Comparison of ENCODE assay signal across 1 cellular context in the genomic region with DNA sequence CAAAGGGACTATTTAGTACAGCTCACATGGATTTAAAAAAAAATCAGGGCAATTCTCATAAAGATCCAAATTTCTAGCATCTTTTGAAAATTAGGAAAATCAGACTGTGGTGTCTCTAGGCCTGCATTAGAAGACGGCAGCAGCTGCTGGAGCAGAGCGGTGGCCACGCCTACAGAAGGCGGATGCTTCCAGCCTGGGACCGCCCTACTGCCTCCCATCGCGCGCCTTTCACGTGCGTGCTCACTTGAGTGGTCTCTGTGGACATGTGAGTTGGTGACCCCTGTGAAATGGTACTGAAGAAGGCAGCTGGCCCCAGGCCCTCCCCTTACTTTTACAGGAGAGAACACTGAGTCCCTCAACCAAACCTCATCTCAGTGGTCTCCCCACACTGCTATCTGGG.
TF ChIP-seq lines count a peak whose summit lies in the region.

No MANE protein-coding gene starts in this region.

TF ChIP-seq in GM23338, 12 proteins besides CTCF, POLR2A, EP300 and RAD21:
- TF ChIP-seq, protein P1, sequence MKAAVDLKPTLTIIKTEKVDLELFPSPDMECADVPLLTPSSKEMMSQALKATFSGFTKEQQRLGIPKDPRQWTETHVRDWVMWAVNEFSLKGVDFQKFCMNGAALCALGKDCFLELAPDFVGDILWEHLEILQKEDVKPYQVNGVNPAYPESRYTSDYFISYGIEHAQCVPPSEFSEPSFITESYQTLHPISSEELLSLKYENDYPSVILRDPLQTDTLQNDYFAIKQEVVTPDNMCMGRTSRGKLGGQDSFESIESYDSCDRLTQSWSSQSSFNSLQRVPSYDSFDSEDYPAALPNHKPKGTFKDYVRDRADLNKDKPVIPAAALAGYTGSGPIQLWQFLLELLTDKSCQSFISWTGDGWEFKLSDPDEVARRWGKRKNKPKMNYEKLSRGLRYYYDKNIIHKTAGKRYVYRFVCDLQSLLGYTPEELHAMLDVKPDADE (IDR thresholded peaks at IDR 0.05) = no peak
- TF ChIP-seq EZH2phosphoT487 (IDR thresholded peaks at IDR 0.05; ENCODE audit: unreplicated experiment) = no peak
- TF ChIP-seq ZNF114 (CRISPR knock-in tag; IDR thresholded peaks at IDR 0.05) = no peak
- TF ChIP-seq, protein P2, sequence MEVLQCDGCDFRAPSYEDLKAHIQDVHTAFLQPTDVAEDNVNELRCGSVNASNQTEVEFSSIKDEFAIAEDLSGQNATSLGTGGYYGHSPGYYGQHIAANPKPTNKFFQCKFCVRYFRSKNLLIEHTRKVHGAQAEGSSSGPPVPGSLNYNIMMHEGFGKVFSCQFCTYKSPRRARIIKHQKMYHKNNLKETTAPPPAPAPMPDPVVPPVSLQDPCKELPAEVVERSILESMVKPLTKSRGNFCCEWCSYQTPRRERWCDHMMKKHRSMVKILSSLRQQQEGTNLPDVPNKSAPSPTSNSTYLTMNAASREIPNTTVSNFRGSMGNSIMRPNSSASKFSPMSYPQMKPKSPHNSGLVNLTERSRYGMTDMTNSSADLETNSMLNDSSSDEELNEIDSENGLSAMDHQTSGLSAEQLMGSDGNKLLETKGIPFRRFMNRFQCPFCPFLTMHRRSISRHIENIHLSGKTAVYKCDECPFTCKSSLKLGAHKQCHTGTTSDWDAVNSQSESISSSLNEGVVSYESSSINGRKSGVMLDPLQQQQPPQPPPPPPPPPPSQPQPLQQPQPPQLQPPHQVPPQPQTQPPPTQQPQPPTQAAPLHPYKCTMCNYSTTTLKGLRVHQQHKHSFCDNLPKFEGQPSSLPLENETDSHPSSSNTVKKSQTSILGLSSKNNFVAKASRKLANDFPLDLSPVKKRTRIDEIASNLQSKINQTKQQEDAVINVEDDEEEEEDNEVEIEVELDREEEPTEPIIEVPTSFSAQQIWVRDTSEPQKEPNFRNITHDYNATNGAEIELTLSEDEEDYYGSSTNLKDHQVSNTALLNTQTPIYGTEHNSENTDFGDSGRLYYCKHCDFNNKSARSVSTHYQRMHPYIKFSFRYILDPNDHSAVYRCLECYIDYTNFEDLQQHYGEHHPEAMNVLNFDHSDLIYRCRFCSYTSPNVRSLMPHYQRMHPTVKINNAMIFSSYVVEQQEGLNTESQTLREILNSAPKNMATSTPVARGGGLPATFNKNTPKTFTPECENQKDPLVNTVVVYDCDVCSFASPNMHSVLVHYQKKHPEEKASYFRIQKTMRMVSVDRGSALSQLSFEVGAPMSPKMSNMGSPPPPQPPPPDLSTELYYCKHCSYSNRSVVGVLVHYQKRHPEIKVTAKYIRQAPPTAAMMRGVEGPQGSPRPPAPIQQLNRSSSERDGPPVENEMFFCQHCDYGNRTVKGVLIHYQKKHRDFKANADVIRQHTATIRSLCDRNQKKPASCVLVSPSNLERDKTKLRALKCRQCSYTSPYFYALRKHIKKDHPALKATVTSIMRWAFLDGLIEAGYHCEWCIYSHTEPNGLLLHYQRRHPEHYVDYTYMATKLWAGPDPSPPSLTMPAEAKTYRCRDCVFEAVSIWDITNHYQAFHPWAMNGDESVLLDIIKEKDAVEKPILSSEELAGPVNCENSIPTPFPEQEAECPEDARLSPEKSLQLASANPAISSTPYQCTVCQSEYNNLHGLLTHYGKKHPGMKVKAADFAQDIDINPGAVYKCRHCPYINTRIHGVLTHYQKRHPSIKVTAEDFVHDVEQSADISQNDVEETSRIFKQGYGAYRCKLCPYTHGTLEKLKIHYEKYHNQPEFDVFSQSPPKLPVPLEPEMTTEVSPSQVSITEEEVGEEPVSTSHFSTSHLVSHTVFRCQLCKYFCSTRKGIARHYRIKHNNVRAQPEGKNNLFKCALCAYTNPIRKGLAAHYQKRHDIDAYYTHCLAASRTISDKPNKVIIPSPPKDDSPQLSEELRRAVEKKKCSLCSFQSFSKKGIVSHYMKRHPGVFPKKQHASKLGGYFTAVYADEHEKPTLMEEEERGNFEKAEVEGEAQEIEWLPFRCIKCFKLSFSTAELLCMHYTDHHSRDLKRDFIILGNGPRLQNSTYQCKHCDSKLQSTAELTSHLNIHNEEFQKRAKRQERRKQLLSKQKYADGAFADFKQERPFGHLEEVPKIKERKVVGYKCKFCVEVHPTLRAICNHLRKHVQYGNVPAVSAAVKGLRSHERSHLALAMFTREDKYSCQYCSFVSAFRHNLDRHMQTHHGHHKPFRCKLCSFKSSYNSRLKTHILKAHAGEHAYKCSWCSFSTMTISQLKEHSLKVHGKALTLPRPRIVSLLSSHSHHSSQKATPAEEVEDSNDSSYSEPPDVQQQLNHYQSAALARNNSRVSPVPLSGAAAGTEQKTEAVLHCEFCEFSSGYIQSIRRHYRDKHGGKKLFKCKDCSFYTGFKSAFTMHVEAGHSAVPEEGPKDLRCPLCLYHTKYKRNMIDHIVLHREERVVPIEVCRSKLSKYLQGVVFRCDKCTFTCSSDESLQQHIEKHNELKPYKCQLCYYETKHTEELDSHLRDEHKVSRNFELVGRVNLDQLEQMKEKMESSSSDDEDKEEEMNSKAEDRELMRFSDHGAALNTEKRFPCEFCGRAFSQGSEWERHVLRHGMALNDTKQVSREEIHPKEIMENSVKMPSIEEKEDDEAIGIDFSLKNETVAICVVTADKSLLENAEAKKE (CRISPR knock-in tag; IDR thresholded peaks at IDR 0.05) = no peak
- TF ChIP-seq POLR2AphosphoS5 (IDR thresholded peaks at IDR 0.05; ENCODE audit: low read depth) = no peak
- TF ChIP-seq NANOG (IDR thresholded peaks at IDR 0.05; ENCODE audit: borderline replicate concordance) = no peak
- no peak for TF ChIP-seq REST (IDR thresholded peaks at IDR 0.05; ENCODE audit: unreplicated experiment)
- TF ChIP-seq CREB1 (CRISPR knock-in tag; IDR thresholded peaks at IDR 0.05; ENCODE audit: low read depth) = no peak
- TF ChIP-seq STAT1 (IDR thresholded peaks at IDR 0.05; ENCODE audit: unreplicated experiment) = no peak
- no peak for TF ChIP-seq JUNB (IDR thresholded peaks at IDR 0.05; ENCODE audit: unreplicated experiment)
- no peak for TF ChIP-seq EZH2 (IDR thresholded peaks at IDR 0.05; ENCODE audit: low read depth, unreplicated experiment)
- TF ChIP-seq ZNF331 (CRISPR knock-in tag; IDR thresholded peaks at IDR 0.05; ENCODE audit: low read depth) = no peak
